9 cellular contexts compared by ENCODE assay signal in the genomic region with DNA sequence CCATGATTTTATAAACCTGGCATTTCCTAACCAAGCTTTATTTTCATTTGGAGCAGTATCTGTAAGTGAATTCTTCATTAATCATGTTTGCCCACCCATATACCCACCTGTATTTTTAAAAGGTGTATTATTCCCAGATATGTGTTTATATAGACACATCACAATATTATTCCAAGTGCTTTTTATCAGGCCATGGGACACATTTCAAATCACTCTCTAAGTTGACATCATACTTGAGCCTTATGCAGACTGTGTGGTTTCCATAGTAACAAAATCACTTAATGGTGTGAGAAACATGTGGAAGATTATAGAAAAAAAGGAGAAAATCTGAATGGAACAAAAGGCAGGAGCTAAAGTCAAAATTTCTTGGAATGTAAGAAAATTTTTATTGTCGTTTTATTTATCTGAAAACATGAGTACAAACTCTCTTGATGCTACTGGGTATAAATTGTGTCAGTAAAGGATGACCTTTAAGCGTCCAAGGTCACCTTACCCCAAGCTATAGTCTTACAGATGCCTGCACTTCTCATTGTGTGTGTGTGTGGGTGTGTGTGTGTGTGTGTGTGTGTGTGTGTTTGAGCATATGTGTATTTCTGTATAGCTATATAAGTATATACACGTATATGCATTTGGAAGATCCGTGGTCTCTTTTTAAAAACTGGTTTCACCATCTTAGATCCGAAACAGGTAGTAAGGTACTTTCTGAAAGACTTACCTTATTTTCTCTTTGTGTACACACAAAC.
DNase-seq lines count a peak whose midpoint lies in the region; ATAC-seq, FAIRE-seq and TF ChIP-seq lines count a peak whose summit lies in the region.
"Had no signal": no experiment of that assay in that cellular context is flagged by ENCODE, and none has a peak within 500 bp of the region (broad histone marks: within the 10 kb centered on the region; RNA-seq: fewer than 3 reads in every experiment).

No MANE protein-coding gene starts in this region.

- ATAC-seq in left ventricle myocardium superior (no peak), left lung (no peak), HG02798 (IDR thresholded peaks at IDR 0.05; ENCODE audit: poor library complexity, unreplicated experiment) (no peak), GM18520 (IDR thresholded peaks at IDR 0.05; ENCODE audit: unreplicated experiment) (no peak)

- H3K9me3 ChIP-seq in left ventricle myocardium inferior (replicated peaks) (no peaks in the 10 kb centered on the region), astrocyte (ENCODE audit: insufficient read depth, low read depth, low read length) (no peaks in the 10 kb centered on the region), left lung (no peaks in the 10 kb centered on the region), vagina (no peaks in the 10 kb centered on the region)

- H3K27me3 Mint-ChIP-seq in astrocyte (ENCODE audit: low read depth, unreplicated experiment): no peaks in the 10 kb centered on the region

- no peak overlapping the region for H2AFZ ChIP-seq in astrocyte (ENCODE audit: low read depth, low read length)

- no peak overlapping the region for H3K4me3 Mint-ChIP-seq in astrocyte (ENCODE audit: unreplicated experiment)

- FAIRE-seq in astrocyte (lab: Jason Lieb, UNC): no peak

- no peaks in the 10 kb centered on the region for H3K36me3 ChIP-seq in left ventricle myocardium inferior
- no peaks in the 10 kb centered on the region for H3K36me3 ChIP-seq in astrocyte (ENCODE audit: insufficient read depth, low read length)
- H3K36me3 ChIP-seq in left lung: no peaks in the 10 kb centered on the region
- H3K36me3 ChIP-seq in vagina: no peaks in the 10 kb centered on the region

- intact Hi-C loops in left ventricle myocardium inferior (cut with micrococcal nuclease): no loop called here
- intact Hi-C loops in left ventricle myocardium superior (cut with micrococcal nuclease): no loop called here
- intact Hi-C loops in left lung (cut with DNase I): no loop called here
- intact Hi-C loops in vagina (cut with DNase I): no loop called here

- no peaks in the 10 kb centered on the region for H3K27me3 ChIP-seq in left ventricle myocardium inferior (ENCODE audit: low read depth)
- no peaks in the 10 kb centered on the region for H3K27me3 ChIP-seq in astrocyte (ENCODE audit: insufficient read depth, low read length)
- no peaks in the 10 kb centered on the region for H3K27me3 ChIP-seq in left lung
- no peaks in the 10 kb centered on the region for H3K27me3 ChIP-seq in vagina

- peak overlapping the region; percentile 76 for H3K27ac ChIP-seq in left ventricle myocardium inferior (replicated peaks)
- H3K27ac ChIP-seq in astrocyte (ENCODE audit: low read depth, low read length): peak overlapping the region; percentile 99
- H3K27ac ChIP-seq in left lung: peak overlapping the region; percentile 77 to 79
- H3K27ac ChIP-seq in vagina: peak overlapping the region; percentile 45

- TF ChIP-seq POLR2A in vagina (IDR thresholded peaks at IDR 0.05): no peak

- H4K20me1 ChIP-seq in astrocyte (ENCODE audit: insufficient read depth, low read length): no peaks in the 10 kb centered on the region

- peak overlapping the region; percentile 85 for H3K9ac ChIP-seq in astrocyte (ENCODE audit: low read length)

- peaks cover 56% of the 10 kb centered on the region for H3K4me1 Mint-ChIP-seq in astrocyte (ENCODE audit: low read depth, unreplicated experiment)

- no peaks in the 10 kb centered on the region for H3K36me3 Mint-ChIP-seq in astrocyte (ENCODE audit: low read depth, unreplicated experiment)

- TF ChIP-seq CTCF in left ventricle myocardium inferior (IDR thresholded peaks at IDR 0.05; ENCODE audit: borderline replicate concordance) (no peak), astrocyte (IDR thresholded peaks at IDR 0.05; ENCODE audit: insufficient read depth, low read depth, low read length) (no peak), left lung (IDR thresholded peaks at IDR 0.05) (no peak), vagina (IDR thresholded peaks at IDR 0.05) (no peak)

- H3K9me3 Mint-ChIP-seq in astrocyte (ENCODE audit: unreplicated experiment): no peaks in the 10 kb centered on the region

- no peak overlapping the region for H3K4me3 ChIP-seq in left ventricle myocardium inferior
- peak overlapping the region; percentile 36 for H3K4me3 ChIP-seq in astrocyte (ENCODE audit: insufficient read depth, low read depth, low read length)
- H3K4me3 ChIP-seq in left lung: no peak overlapping the region
- no peak overlapping the region for H3K4me3 ChIP-seq in vagina

- H3K27ac Mint-ChIP-seq in astrocyte (ENCODE audit: unreplicated experiment): peak overlapping the region; percentile 77

- DNase-seq in left ventricle myocardium inferior: no peak
- DNase-seq in left ventricle myocardium superior: no peak
- peak; percentile 82 for DNase-seq in astrocyte (ENCODE audit: low read depth)
- DNase-seq in left lung: no peak
- DNase-seq in vagina (ENCODE audit: extremely low spot score in 2 of 2): no peak
- no peak for DNase-seq in germinal center (ENCODE audit: low spot score)
- DNase-seq: erythroblast had no signal

- H3K79me2 ChIP-seq in astrocyte (ENCODE audit: insufficient read depth, low read length): no peaks in the 10 kb centered on the region

- H3K4me1 ChIP-seq in left ventricle myocardium inferior (peaks cover 17% of the 10 kb centered on the region), astrocyte (ENCODE audit: insufficient read depth, low read length) (peaks cover 23% of the 10 kb centered on the region), left lung (peaks cover 0 to 35% of the 10 kb centered on the region in 2 donors), vagina (no peaks in the 10 kb centered on the region)

- H3K4me2 ChIP-seq in astrocyte (ENCODE audit: low read length): peak overlapping the region; percentile 78

Comparison
In these comparisons a context has a peak if more than half of its experiments do, and no peak if none do; other contexts are left out.
1. H3K27ac ChIP-seq: peak in every context shown above with its lines; median percentile 99 in astrocyte; 78 in left lung; 76 in left ventricle myocardium inferior; 45 in vagina.